In genomic region chr6:82987951-82988350, GRCh38 we compare ENCODE assay signal across 18 cellular contexts.
A peak's percentile ranks its signal among the peaks of the same experiment; 100 is the strongest.
DNase-seq lines count a peak whose midpoint lies in the region; ATAC-seq, FAIRE-seq and TF ChIP-seq lines count a peak whose summit lies in the region.
"Had no signal": no experiment of that assay in that cellular context is flagged by ENCODE, and none has a peak within 500 bp of the region (broad histone marks: within the 10 kb centered on the region; RNA-seq: fewer than 3 reads in every experiment).

No MANE protein-coding gene starts in this region.

- H3K4me2 ChIP-seq in K562 (ENCODE audit: insufficient read depth, low read length): no peak overlapping the region

- H4K20me1 ChIP-seq in K562 (replicated peaks; ENCODE audit: control insufficient read depth, insufficient read depth, low read length): no peaks in the 10 kb centered on the region

- H3K27me3 ChIP-seq in K562 (ENCODE audit: control insufficient read depth in 2 of 2, insufficient read depth in 2 of 2, low read length in 2 of 2) (no peaks in the 10 kb centered on the region), spleen (replicated peaks in 1 of 7) (no peaks in the 10 kb centered on the region)

- no peak overlapping the region for H3K9ac ChIP-seq in K562 (ENCODE audit: insufficient read depth in 1 of 2, low read depth in 2 of 2, low read length in 2 of 2)

- TF ChIP-seq EP300 in K562 (IDR thresholded peaks at IDR 0.05; ENCODE audit: low read length): no peak

- DNase-seq in GM03348 (ENCODE audit: low spot score) (peak; percentile 18), K562 (ENCODE audit: extremely low read depth in 1 of 4, low spot score in 3 of 4) (no peak), frontal cortex (ENCODE audit: low spot score in 2 of 2) (no peak), spleen (no peak), SHP77 (lab: John Stamatoyannopoulos, UW) (no peak), AG08396 (ENCODE audit: low spot score) (no peak), HuH-7.5 (ENCODE audit: low spot score) (no peak)
- DNase-seq: AML-193; Caco-2; CD4-positive, alpha-beta T cell; GDM1; H9 had no signal

- TF ChIP-seq RAD21 in K562 (CRISPR knock-in tag; conservative IDR thresholded peaks at IDR 0.05 in 1 of 2, IDR thresholded peaks at IDR 0.05 in 1 of 2): no peak

- TF ChIP-seq CTCF in K562 (IDR thresholded peaks at IDR 0.05 in 2 of 3, conservative IDR thresholded peaks at IDR 0.05 in 1 of 3; ENCODE audit: insufficient read depth in 2 of 3, low read depth in 1 of 3, low read length in 3 of 3): no peak
- TF ChIP-seq CTCF in spleen (IDR thresholded peaks at IDR 0.05 in 8 of 11, conservative IDR thresholded peaks at IDR 0.05 in 3 of 11): no peak

- H3K4me1 ChIP-seq in K562 (replicated peaks in 1 of 2; ENCODE audit: control insufficient read depth in 2 of 2, insufficient read depth in 2 of 2, low read length in 2 of 2) (peaks cover 0 to 18% of the 10 kb centered on the region in 2 experiments; a peak in 4 of 5 replicates), spleen (no peaks in the 10 kb centered on the region)
- H3K4me1 ChIP-seq: Caco-2 had no signal

- FAIRE-seq in A204.1 (lab: Jason Lieb, UNC) (peak; percentile 62), K562 (lab: Jason Lieb, UNC) (no peak), frontal cortex (lab: Jason Lieb, UNC) (peak; percentile 63)
- FAIRE-seq: D721Med, H1, HepG2 had no signal

- in situ Hi-C loops in K562 (cut with MboI): no loop called here

- BruUV-seq in K562 (replicated peaks; lab: Mats Ljungman, UMichigan): no TSS peak

- ATAC-seq in K562: no peak
- ATAC-seq: HepG2 had no signal

- H3K36me3 ChIP-seq in K562 (ENCODE audit: control insufficient read depth, insufficient read depth, low read length): no peaks in the 10 kb centered on the region
- no peaks in the 10 kb centered on the region for H3K36me3 ChIP-seq in spleen

- POLR2A ChIA-PET in K562 (lab: Yijun Ruan, JAX): no interaction called here

- no peaks in the 10 kb centered on the region for H3K9me3 ChIP-seq in K562 (replicated peaks; ENCODE audit: control insufficient read depth, insufficient read depth, low read depth, low read length)
- no peaks in the 10 kb centered on the region for H3K9me3 ChIP-seq in spleen
- H3K9me3 ChIP-seq: Caco-2 had no signal

- no peak for TF ChIP-seq POLR2A in K562 (conservative IDR thresholded peaks at IDR 0.05)
- no peak for TF ChIP-seq POLR2A in spleen (IDR thresholded peaks at IDR 0.05)

- CTCF ChIA-PET in K562 (lab: Yijun Ruan, JAX; ENCODE audit: low intra/inter-chr PET ratio): no interaction called here

- peak overlapping the region; percentile 63; the same call in 1 of the 3 replicates for H3K27ac ChIP-seq in K562 (ENCODE audit: extremely low read depth, low read depth, low read length)
- no peak overlapping the region for H3K27ac ChIP-seq in spleen
- H3K27ac ChIP-seq: 22Rv1, C4-2B had no signal

- 79% methylated on average over 3 of the region's 3 CpGs for WGBS in K562 (ENCODE audit: insufficient coverage, low coverage, missing lambda C conversion rate)
- 48 to 87% (median 64%) methylated on average over 3 of the region's 3 CpGs for WGBS in spleen, 5 donors

- intact Hi-C loops in K562 (cut with micrococcal nuclease): no loop called here
- intact Hi-C loops in spleen (cut with DNase I; ENCODE audit: low total_unique reads): no loop called here

- no peaks in the 10 kb centered on the region for H3K79me2 ChIP-seq in K562 (ENCODE audit: control insufficient read depth, insufficient read depth, low read length)

- no peak overlapping the region for H2AFZ ChIP-seq in K562 (ENCODE audit: low read depth, low read length)

- no peak overlapping the region for H3K4me3 ChIP-seq in K562
- H3K4me3 ChIP-seq in spleen: no peak overlapping the region

- no peaks in the 10 kb centered on the region for H3K9me1 ChIP-seq in K562 (ENCODE audit: control insufficient read depth, insufficient read depth, low read length)

TF ChIP-seq in K562, 482 proteins besides CTCF, POLR2A, EP300 and RAD21 (continues in another document):
- TF ChIP-seq GTF2E2 (tag; IDR thresholded peaks at IDR 0.05): no peak
- no peak for TF ChIP-seq NFRKB (IDR thresholded peaks at IDR 0.05; ENCODE audit: low read depth)
- TF ChIP-seq MXD1 (CRISPR knock-in tag; IDR thresholded peaks at IDR 0.05; ENCODE audit: borderline replicate concordance, poor library complexity, severe bottlenecking): no peak
- no peak for TF ChIP-seq ZKSCAN8 (CRISPR knock-in tag; IDR thresholded peaks at IDR 0.05)
- TF ChIP-seq ZNF77 (CRISPR knock-in tag; IDR thresholded peaks at IDR 0.05): no peak
- TF ChIP-seq PHB2 (IDR thresholded peaks at IDR 0.05; ENCODE audit: low read depth): no peak
- TF ChIP-seq, protein P1, sequence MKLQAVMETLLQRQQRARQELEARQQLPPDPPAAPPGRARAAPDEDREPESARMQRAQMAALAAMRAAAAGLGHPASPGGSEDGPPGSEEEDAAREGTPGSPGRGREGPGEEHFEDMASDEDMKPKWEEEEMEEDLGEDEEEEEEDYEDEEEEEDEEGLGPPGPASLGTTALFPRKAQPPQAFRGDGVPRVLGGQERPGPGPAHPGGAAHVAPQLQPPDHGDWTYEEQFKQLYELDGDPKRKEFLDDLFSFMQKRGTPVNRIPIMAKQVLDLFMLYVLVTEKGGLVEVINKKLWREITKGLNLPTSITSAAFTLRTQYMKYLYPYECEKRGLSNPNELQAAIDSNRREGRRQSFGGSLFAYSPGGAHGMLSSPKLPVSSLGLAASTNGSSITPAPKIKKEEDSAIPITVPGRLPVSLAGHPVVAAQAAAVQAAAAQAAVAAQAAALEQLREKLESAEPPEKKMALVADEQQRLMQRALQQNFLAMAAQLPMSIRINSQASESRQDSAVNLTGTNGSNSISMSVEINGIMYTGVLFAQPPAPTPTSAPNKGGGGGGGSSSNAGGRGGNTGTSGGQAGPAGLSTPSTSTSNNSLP (IDR thresholded peaks at IDR 0.05; ENCODE audit: borderline replicate concordance, low read depth, low read length): no peak
- TF ChIP-seq STAT5B (CRISPR knock-in tag; IDR thresholded peaks at IDR 0.05): no peak
- TF ChIP-seq EHMT2 (IDR thresholded peaks at IDR 0.05): no peak
- TF ChIP-seq, protein P2, sequence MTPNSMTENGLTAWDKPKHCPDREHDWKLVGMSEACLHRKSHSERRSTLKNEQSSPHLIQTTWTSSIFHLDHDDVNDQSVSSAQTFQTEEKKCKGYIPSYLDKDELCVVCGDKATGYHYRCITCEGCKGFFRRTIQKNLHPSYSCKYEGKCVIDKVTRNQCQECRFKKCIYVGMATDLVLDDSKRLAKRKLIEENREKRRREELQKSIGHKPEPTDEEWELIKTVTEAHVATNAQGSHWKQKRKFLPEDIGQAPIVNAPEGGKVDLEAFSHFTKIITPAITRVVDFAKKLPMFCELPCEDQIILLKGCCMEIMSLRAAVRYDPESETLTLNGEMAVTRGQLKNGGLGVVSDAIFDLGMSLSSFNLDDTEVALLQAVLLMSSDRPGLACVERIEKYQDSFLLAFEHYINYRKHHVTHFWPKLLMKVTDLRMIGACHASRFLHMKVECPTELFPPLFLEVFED (CRISPR knock-in tag; conservative IDR thresholded peaks at IDR 0.05): no peak
- no peak for TF ChIP-seq HIVEP1 (CRISPR knock-in tag; IDR thresholded peaks at IDR 0.05)
- TF ChIP-seq HNRNPL (IDR thresholded peaks at IDR 0.05; ENCODE audit: low read depth, low read length): no peak
- TF ChIP-seq BCL6 (CRISPR knock-in tag; IDR thresholded peaks at IDR 0.05): no peak
- no peak for TF ChIP-seq E2F5 (CRISPR knock-in tag; IDR thresholded peaks at IDR 0.05)
- no peak for TF ChIP-seq MAX (CRISPR knock-in tag; IDR thresholded peaks at IDR 0.05)
- TF ChIP-seq, protein P3, sequence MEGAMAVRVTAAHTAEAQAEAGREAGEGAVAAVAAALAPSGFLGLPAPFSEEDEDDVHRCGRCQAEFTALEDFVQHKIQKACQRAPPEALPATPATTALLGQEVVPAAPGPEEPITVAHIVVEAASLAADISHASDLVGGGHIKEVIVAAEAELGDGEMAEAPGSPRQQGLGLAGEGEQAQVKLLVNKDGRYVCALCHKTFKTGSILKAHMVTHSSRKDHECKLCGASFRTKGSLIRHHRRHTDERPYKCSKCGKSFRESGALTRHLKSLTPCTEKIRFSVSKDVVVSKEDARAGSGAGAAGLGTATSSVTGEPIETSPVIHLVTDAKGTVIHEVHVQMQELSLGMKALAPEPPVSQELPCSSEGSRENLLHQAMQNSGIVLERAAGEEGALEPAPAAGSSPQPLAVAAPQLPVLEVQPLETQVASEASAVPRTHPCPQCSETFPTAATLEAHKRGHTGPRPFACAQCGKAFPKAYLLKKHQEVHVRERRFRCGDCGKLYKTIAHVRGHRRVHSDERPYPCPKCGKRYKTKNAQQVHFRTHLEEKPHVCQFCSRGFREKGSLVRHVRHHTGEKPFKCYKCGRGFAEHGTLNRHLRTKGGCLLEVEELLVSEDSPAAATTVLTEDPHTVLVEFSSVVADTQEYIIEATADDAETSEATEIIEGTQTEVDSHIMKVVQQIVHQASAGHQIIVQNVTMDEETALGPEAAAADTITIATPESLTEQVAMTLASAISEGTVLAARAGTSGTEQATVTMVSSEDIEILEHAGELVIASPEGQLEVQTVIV (CRISPR knock-in tag; IDR thresholded peaks at IDR 0.05; ENCODE audit: borderline replicate concordance): no peak
- TF ChIP-seq BRD4 (IDR thresholded peaks at IDR 0.05): no peak
- no peak for TF ChIP-seq HDGF (IDR thresholded peaks at IDR 0.05)
